In the genomic region with DNA sequence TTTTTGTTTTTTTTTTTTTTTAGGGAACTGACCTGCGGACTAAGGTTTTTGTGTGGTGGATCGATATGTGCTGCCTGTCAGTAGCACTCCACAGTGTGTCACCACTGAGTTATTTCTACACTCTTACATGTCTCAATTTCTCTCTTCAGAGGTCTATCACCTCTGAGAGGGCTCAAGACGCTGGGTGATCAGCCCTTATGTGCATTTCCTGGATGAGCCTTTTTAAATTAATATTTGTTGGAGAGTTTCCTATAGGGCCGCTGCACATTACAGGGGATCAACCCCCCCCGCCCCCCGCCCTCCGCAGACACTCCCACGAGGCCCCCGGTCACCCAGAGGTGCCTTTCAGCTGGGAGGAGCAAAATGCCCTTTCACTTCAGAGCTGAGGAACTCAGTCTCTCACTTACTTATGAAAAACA, we compare ENCODE assay signal across 10 cellular contexts. TPM values are rescaled to one million over a fixed set of nuclear protein-coding genes. Genes with fewer than 3 reads are reported as not detected.
A peak's percentile ranks its signal among the peaks of the same experiment; 100 is the strongest.
DNase-seq lines count a peak whose midpoint lies in the region; ATAC-seq lines count a peak whose summit lies in the region.
"Had no signal": no experiment of that assay in that cellular context is flagged by ENCODE, and none has a peak within 500 bp of the region (broad histone marks: within the 10 kb centered on the region; RNA-seq: fewer than 3 reads in every experiment).

No MANE protein-coding gene starts in this region.

- DNase-seq in trophoblast cell: no peak
- DNase-seq in posterior cingulate gyrus: no peak
- DNase-seq in NCI-H1417 treated with DMSO at 0.1 percent for 48 hours (lab: John Stamatoyannopoulos, UW): no peak
- DNase-seq in GM19238 (ENCODE audit: insufficient read length, low spot score): no peak
- DNase-seq: kidney glomerular epithelial cell, NCI-H1694 treated with DMSO at 0.1 percent for 48 hours, SK-N-SH had no signal

- no peak overlapping the region for H4K12ac ChIP-seq in trophoblast cell (ENCODE audit: low read depth, low read length)

- no peak overlapping the region for H3K14ac ChIP-seq in trophoblast cell (ENCODE audit: low read length)

- no peaks in the 10 kb centered on the region for H3K27me3 ChIP-seq in trophoblast cell (ENCODE audit: insufficient read depth, low read length)

- no peak overlapping the region for H3K23ac ChIP-seq in trophoblast cell (ENCODE audit: low read length)

- H3K27me3 Mint-ChIP-seq in activated naive CD8-positive, alpha-beta T cell: peaks cover 2% of the 10 kb centered on the region

- peak overlapping the region; percentile 47 for H4K8ac ChIP-seq in trophoblast cell (ENCODE audit: low read depth, low read length)

- H3K36me3 Mint-ChIP-seq in activated naive CD8-positive, alpha-beta T cell: no peaks in the 10 kb centered on the region

- no peak overlapping the region for H3K18ac ChIP-seq in trophoblast cell (ENCODE audit: low read length)

- H3K9me3 Mint-ChIP-seq in activated naive CD8-positive, alpha-beta T cell (ENCODE audit: low read depth): no peaks in the 10 kb centered on the region

- H3K4me1 ChIP-seq in trophoblast cell (ENCODE audit: control insufficient read depth in 1 of 2, insufficient read depth in 2 of 2, low read length in 2 of 2): peaks cover 0 to 2% of the 10 kb centered on the region in 2 experiments

- peak overlapping the region; percentile 22 for H2BK12ac ChIP-seq in trophoblast cell (ENCODE audit: low read length)

- no peak overlapping the region for H3K9ac ChIP-seq in trophoblast cell (ENCODE audit: low read length)
- H3K9ac ChIP-seq: SK-N-SH had no signal

- H3K9me3 ChIP-seq in trophoblast cell (ENCODE audit: insufficient read depth, low read depth, low read length): no peaks in the 10 kb centered on the region
- H3K9me3 ChIP-seq: SK-N-SH had no signal

- H3K4ac ChIP-seq in trophoblast cell (ENCODE audit: low read depth, low read length): no peak overlapping the region

- no peak overlapping the region for H2BK120ac ChIP-seq in trophoblast cell (ENCODE audit: insufficient read depth, low read length, poor library complexity)

- no peak overlapping the region for H2AK5ac ChIP-seq in trophoblast cell (ENCODE audit: low read length)

- H3K79me2 ChIP-seq in trophoblast cell (ENCODE audit: control insufficient read depth, insufficient read depth, low read length, poor library complexity): no peaks in the 10 kb centered on the region

- no peak overlapping the region for H2AFZ ChIP-seq in trophoblast cell (ENCODE audit: insufficient read depth, low read length, poor library complexity)

- H2BK5ac ChIP-seq in trophoblast cell (ENCODE audit: low read depth, low read length, poor library complexity): peak overlapping the region; percentile 40

- no peak overlapping the region for H3K4me2 ChIP-seq in trophoblast cell (ENCODE audit: low read length)
- H3K4me2 ChIP-seq: SK-N-SH had no signal

- H3K4me3 ChIP-seq in trophoblast cell (ENCODE audit: low read depth, low read length): no peak overlapping the region

- peak overlapping the region; percentile 31 for H3K27ac Mint-ChIP-seq in activated naive CD8-positive, alpha-beta T cell

- WGBS in trophoblast cell (ENCODE audit: extremely low coverage, insufficient coverage, insufficient read length): no CpG with 5 or more reads among the region's 9 CpGs

- peaks cover 14% of the 10 kb centered on the region for H3K79me1 ChIP-seq in trophoblast cell (ENCODE audit: low read length)

- peak overlapping the region; percentile 5 for H4K91ac ChIP-seq in trophoblast cell (ENCODE audit: low read depth, low read length)

- peak overlapping the region; percentile 81 for H3K27ac ChIP-seq in trophoblast cell (ENCODE audit: low read depth, low read length)

- no peaks in the 10 kb centered on the region for H3K36me3 ChIP-seq in trophoblast cell (ENCODE audit: control insufficient read depth in 1 of 2, insufficient read depth in 2 of 2, low read length in 2 of 2)

- peaks cover 26% of the 10 kb centered on the region for H3K4me1 Mint-ChIP-seq in activated naive CD8-positive, alpha-beta T cell (ENCODE audit: low read depth)

- ATAC-seq in GM18511 (IDR thresholded peaks at IDR 0.05; ENCODE audit: unreplicated experiment) (peak; percentile 88), HG03175 (IDR thresholded peaks at IDR 0.05; ENCODE audit: unreplicated experiment) (peak; percentile 46)

- peak overlapping the region; percentile 33 for H3K4me3 Mint-ChIP-seq in activated naive CD8-positive, alpha-beta T cell

- intact Hi-C loops in posterior cingulate gyrus (cut with DNase I): loop anchor here (10.0 kb wide), 1 partner anchor 109 kb away; a partner anchor contains a TSS

RNA-seq across cellular contexts. Expression of a gene that starts 34.5 kb away (rescaled TPM):
- polyA plus RNA-seq in trophoblast cell (2013): 5.0 and 5.4 TPM in 2 replicates
